18 cellular contexts compared by ENCODE assay signal in the genomic region with DNA sequence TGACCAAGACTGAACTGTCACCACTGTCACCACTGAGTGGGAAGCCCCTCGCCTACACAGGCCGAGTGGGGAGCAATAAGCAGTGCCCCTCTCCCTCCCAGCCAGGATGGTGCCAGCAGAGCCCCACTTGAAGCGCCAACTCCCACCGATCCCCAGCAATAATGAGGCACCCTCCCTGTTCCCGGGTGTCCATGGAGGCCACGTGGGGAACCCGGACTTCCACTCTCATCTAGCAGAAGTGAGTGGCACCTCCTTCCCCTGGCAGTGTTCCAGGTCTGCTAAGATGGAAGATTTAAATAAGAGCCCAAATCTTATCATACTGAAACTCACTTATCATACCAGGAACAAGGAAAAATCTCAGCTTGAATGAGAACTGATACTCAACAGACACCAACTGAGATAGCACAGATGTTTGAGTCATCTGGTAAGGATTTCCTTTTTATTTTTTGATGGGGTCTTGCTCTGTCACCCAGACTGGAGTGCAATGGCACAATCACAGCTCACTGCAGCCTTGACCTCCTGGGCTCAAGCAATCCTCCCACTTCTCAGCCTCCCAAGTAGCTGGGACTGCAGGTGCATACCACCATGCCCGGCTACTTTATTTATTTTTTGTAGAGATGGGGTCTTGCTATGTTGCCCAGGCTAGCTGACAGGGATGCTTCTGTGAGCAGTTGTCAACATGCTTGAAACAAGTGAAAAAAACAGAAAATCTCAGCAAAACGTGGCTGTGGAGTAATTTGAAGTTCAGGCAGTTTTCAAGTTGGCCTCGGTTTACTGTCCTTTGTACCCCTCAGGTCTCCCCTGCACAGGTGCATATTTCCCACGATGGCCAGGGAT. TPM values are rescaled to one million over a fixed set of nuclear protein-coding genes. Genes with fewer than 3 reads are reported as not detected.
"Had no signal": no experiment of that assay in that cellular context is flagged by ENCODE, and none has a peak within 500 bp of the region (broad histone marks: within the 10 kb centered on the region; RNA-seq: fewer than 3 reads in every experiment).

No MANE protein-coding gene starts in this region.

- H3K4me1 ChIP-seq: lower lobe of right lung, prostate gland, right lobe of liver, spleen, suprapubic skin, upper lobe of right lung had no signal

- H3K9me3 ChIP-seq: gastroesophageal sphincter, lower lobe of right lung, prostate gland, right lobe of liver, spleen, suprapubic skin, upper lobe of right lung had no signal

- ATAC-seq: gastroesophageal sphincter; lower lobe of right lung; natural killer cell treated with Interleukin-12 subunit alpha and Interleukin-12 subunit beta and Interleukin-15 and Interleukin-18, amount 100 ng/mL, for 72 hours; right lobe of liver; T-helper 17 cell; upper lobe of right lung had no signal

- H3K4me3 ChIP-seq: gastroesophageal sphincter, lower lobe of right lung, prostate gland, right lobe of liver, spleen, suprapubic skin, upper lobe of right lung had no signal

- H3K27ac ChIP-seq: gastroesophageal sphincter, lower lobe of right lung, prostate gland, right lobe of liver, spleen, suprapubic skin, upper lobe of right lung had no signal

- H3K36me3 ChIP-seq: lower lobe of right lung, prostate gland, right lobe of liver, spleen, suprapubic skin, upper lobe of right lung had no signal

- DNase-seq: activated CD4-positive, alpha-beta T cell treated with anti-CD3 and anti-CD28 coated beads, Interleukin-2, amount 50 U/mL, for 4 hours; activated CD4-positive, CD25-positive, alpha-beta regulatory T cell treated with anti-CD3 and anti-CD28 coated beads, Interleukin-2, amount 50 U/mL, for 72 hours; activated T-cell treated with anti-CD3 and anti-CD28 coated beads, Interleukin-2, amount 50 U/mL, for 1 hour; amygdala; effector memory CD4-positive, alpha-beta T cell; hippocampal formation; kidney glomerular epithelial cell; lower lobe of right lung; occipital lobe; right lobe of liver; spleen; stimulated activated naive CD4-positive, alpha-beta T cell treated with Interleukin-2 at 50 U/mL for 16 hours; T-helper 17 cell; upper lobe of right lung had no signal

- H3K27me3 ChIP-seq: gastroesophageal sphincter, right lobe of liver, suprapubic skin, upper lobe of right lung had no signal

RNA-seq across cellular contexts. Expression of a gene that starts 29.6 kb away (rescaled TPM):
- total RNA-seq: natural killer cell treated with Interleukin-12 subunit alpha and Interleukin-12 subunit beta and Interleukin-15 and Interleukin-18, amount 100 ng/mL, for 72 hours; T-helper 17 cell had no signal
